Comparison of ENCODE assay signal across 37 cellular contexts in the genomic region with DNA sequence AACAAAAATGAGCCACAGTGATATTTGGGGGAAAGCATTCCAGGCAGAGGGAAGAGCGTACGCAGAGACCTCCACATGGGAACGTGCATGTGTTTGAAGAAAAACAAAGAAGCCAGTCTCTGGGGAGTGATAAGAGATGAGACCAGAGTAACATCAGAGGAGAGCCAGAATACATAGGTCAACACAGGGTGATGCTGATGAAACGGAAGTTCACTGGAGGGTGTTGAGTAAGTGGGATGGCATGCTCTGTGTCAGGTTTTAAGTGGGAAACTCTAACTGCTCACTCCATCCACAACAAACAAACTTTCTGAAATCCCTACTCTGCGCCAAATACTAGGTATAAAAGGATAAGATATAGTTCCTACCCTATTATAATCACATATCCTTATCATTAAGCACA.
DNase-seq lines count a peak whose midpoint lies in the region; ATAC-seq, FAIRE-seq and TF ChIP-seq lines count a peak whose summit lies in the region.
"Had no signal": no experiment of that assay in that cellular context is flagged by ENCODE, and none has a peak within 500 bp of the region (broad histone marks: within the 10 kb centered on the region; RNA-seq: fewer than 3 reads in every experiment).

No MANE protein-coding gene starts in this region.

- H3K27ac ChIP-seq in RWPE2 (ENCODE audit: poor library complexity, severe bottlenecking) (no peak overlapping the region), uterus (no peak overlapping the region), aorta (ENCODE audit: low read depth in 1 of 2, low read length in 2 of 2) (no peak overlapping the region)
- H3K27ac ChIP-seq: A549, heart left ventricle, SK-N-MC, thyroid gland had no signal

- WGBS in aorta, 2 donors, result 68 to 79% methylated on average over 5 of the region's 5 CpGs

- ATAC-seq in RWPE2 (ENCODE audit: low read depth) (0 out of 3 replicates have a peak, but pooled peaks have one; percentile 36), GM19023 (IDR thresholded peaks at IDR 0.05; ENCODE audit: unreplicated experiment) (no peak), aorta (ENCODE audit: low FRiP score) (no peak)
- ATAC-seq: A549, esophagus mucosa, heart left ventricle, sciatic nerve had no signal

- H3K4me1 ChIP-seq in RWPE2 (ENCODE audit: insufficient read depth, poor library complexity, severe bottlenecking) (no peaks in the 10 kb centered on the region), uterus (no peaks in the 10 kb centered on the region), aorta (ENCODE audit: control insufficient read depth in 1 of 2, insufficient read depth in 2 of 2, low read length in 2 of 2) (no peaks in the 10 kb centered on the region)
- H3K4me1 ChIP-seq: A549, BE2C, heart left ventricle, thyroid gland had no signal

- H3K4me3 ChIP-seq in RWPE2 (ENCODE audit: severe bottlenecking) (no peak overlapping the region), fibroblast of mammary gland (ENCODE audit: control insufficient read depth, low read depth, low read length) (no peak overlapping the region), uterus (no peak overlapping the region), aorta (ENCODE audit: low read length in 2 of 2) (no peak overlapping the region)
- H3K4me3 ChIP-seq: A549, heart left ventricle, SK-N-MC, thyroid gland had no signal

- H3K27me3 Mint-ChIP-seq in HFFc6 (ENCODE audit: insufficient read depth), result no peaks in the 10 kb centered on the region
- H3K27me3 Mint-ChIP-seq: dendritic cell treated with granulocyte-macrophage colony-stimulating factor and Interleukin-4, amounts not matched to agents 40 ng/mL and 50 ng/mL, for 4 days; progenitor cell of endocrine pancreas had no signal

- no peak for FAIRE-seq in GM12892 (lab: Jason Lieb, UNC)
- FAIRE-seq: keratinocyte had no signal

- TF ChIP-seq POLR2A in uterus (IDR thresholded peaks at IDR 0.05) (no peak), GM12892 (IDR thresholded peaks at IDR 0.05; ENCODE audit: low read depth, low read length) (no peak)

- H3K9me3 ChIP-seq in RWPE2 (ENCODE audit: severe bottlenecking), result no peaks in the 10 kb centered on the region
- H3K9me3 ChIP-seq in uterus, result no peaks in the 10 kb centered on the region
- no peaks in the 10 kb centered on the region for H3K9me3 ChIP-seq in aorta (ENCODE audit: control insufficient read depth, low read length)
- H3K9me3 ChIP-seq: A549, BE2C, heart left ventricle, thyroid gland had no signal

- H3K4me3 Mint-ChIP-seq in HFFc6, result no peak overlapping the region
- H3K4me3 Mint-ChIP-seq: activated naive CD8-positive, alpha-beta T cell treated with anti-CD3 and anti-CD28 coated beads, Interleukin-2, amount 10 ng/mL, durations not matched to agents 7 days and 5 days; activated T-cell treated with anti-CD3 and anti-CD28 coated beads, Interleukin-2, amount 50 U/mL, for 24 hours; CD8-positive, alpha-beta memory T cell; central memory CD8-positive, alpha-beta T cell; dendritic cell treated with granulocyte-macrophage colony-stimulating factor and Interleukin-4, amounts not matched to agents 40 ng/mL and 50 ng/mL, for 4 days; endodermal cell; mesothelial cell of epicardium; naive B cell had no signal

- peak overlapping the region; percentile 25 for H3K27ac Mint-ChIP-seq in HFFc6
- H3K27ac Mint-ChIP-seq: activated naive CD8-positive, alpha-beta T cell treated with anti-CD3 and anti-CD28 coated beads, Interleukin-2, amount 10 ng/mL, durations not matched to agents 7 days and 5 days; activated T-cell treated with anti-CD3 and anti-CD28 coated beads, Interleukin-2, amount 50 U/mL, for 24 hours; CD8-positive, alpha-beta memory T cell; dendritic cell treated with granulocyte-macrophage colony-stimulating factor and Interleukin-4, amounts not matched to agents 40 ng/mL and 50 ng/mL, for 4 days; endodermal cell; mesothelial cell of epicardium; naive B cell; progenitor cell of endocrine pancreas had no signal

- TF ChIP-seq CTCF in HFFc6 (IDR thresholded peaks at IDR 0.05), result no peak
- TF ChIP-seq CTCF in RWPE2 (IDR thresholded peaks at IDR 0.05; ENCODE audit: poor library complexity, severe bottlenecking), result no peak
- no peak for TF ChIP-seq CTCF in fibroblast of mammary gland (conservative IDR thresholded peaks at IDR 0.05; ENCODE audit: control insufficient read depth, insufficient read depth, low read depth, low read length)
- no peak for TF ChIP-seq CTCF in uterus (IDR thresholded peaks at IDR 0.05)

- no peaks in the 10 kb centered on the region for H3K27me3 ChIP-seq in RWPE2 (ENCODE audit: insufficient read depth, poor library complexity, severe bottlenecking)
- H3K27me3 ChIP-seq in uterus, result no peaks in the 10 kb centered on the region
- no peaks in the 10 kb centered on the region for H3K27me3 ChIP-seq in aorta (ENCODE audit: control insufficient read depth in 1 of 2, insufficient read depth in 2 of 2, low read length in 1 of 2)
- H3K27me3 ChIP-seq: BE2C, thyroid gland had no signal

- DNase-seq in AG08395 (ENCODE audit: low spot score) (peak; percentile 30), HFFc6 (no peak), RWPE2 (ENCODE audit: low spot score) (no peak), fibroblast of mammary gland (ENCODE audit: low read depth) (peak; percentile 72), uterus (no peak), GM12892 (ENCODE audit: insufficient read length) (no peak), aorta (no peak)
- DNase-seq: activated CD4-positive, alpha-beta T cell treated with anti-CD3 and anti-CD28 coated beads, Interleukin-2, amount 50 U/mL, for 1 hour; activated CD4-positive, CD25-positive, alpha-beta regulatory T cell; activated gamma-delta T cell treated with Interleukin-2 at 50 U/mL for 16 hours; activated naive CD8-positive, alpha-beta T cell treated with anti-CD3 and anti-CD28 coated beads, Interleukin-2, amount 10 ng/mL, durations not matched to agents 7 days and 5 days; activated T-cell treated with anti-CD3 and anti-CD28 coated beads, Interleukin-2, amount 50 U/mL, for 24 hours; BE2C; CD8-positive, alpha-beta memory T cell; endodermal cell; foreskin melanocyte; GDM1; H7; heart left ventricle; Karpas-422; MV-4-11; naive B cell; NCI-H1694 treated with DMSO at 0.1 percent for 48 hours; NCI-H82; stimulated activated CD4-positive, alpha-beta T cell treated with anti-CD3 and anti-CD28 coated beads, Interleukin-12 subunit alpha, Interleukin-12 subunit beta, amount 100 ng/mL, for 4 hours; stimulated activated CD4-positive, alpha-beta T cell treated with anti-CD3 and anti-CD28 coated beads, Interleukin-4, amount 100 ng/mL, for 1 hour; thyroid gland had no signal

- intact Hi-C loops in uterus (cut with DNase I; ENCODE audit: low total_unique reads), result no loop called here
- intact Hi-C loops in aorta (cut with DNase I), result no loop called here

- H3K4me1 Mint-ChIP-seq in HFFc6 (ENCODE audit: low read depth), result peaks cover 45% of the 10 kb centered on the region
- H3K4me1 Mint-ChIP-seq: activated naive CD8-positive, alpha-beta T cell treated with anti-CD3 and anti-CD28 coated beads, Interleukin-2, amount 10 ng/mL, durations not matched to agents 7 days and 5 days; CD8-positive, alpha-beta memory T cell; central memory CD8-positive, alpha-beta T cell; endodermal cell; naive B cell had no signal

- H3K36me3 ChIP-seq in RWPE2 (ENCODE audit: low read depth) (no peaks in the 10 kb centered on the region), uterus (no peaks in the 10 kb centered on the region), aorta (ENCODE audit: control insufficient read depth in 1 of 2, insufficient read depth in 2 of 2, low read length in 1 of 2) (no peaks in the 10 kb centered on the region)
- H3K36me3 ChIP-seq: BE2C, heart left ventricle, thyroid gland had no signal

- H3K36me3 Mint-ChIP-seq in HFFc6 (ENCODE audit: low read depth), result no peaks in the 10 kb centered on the region
- H3K36me3 Mint-ChIP-seq: activated naive CD8-positive, alpha-beta T cell treated with anti-CD3 and anti-CD28 coated beads, Interleukin-2, amount 10 ng/mL, durations not matched to agents 7 days and 5 days; CD8-positive, alpha-beta memory T cell; mesothelial cell of epicardium; naive B cell had no signal

- H3K9me3 Mint-ChIP-seq in HFFc6, result no peaks in the 10 kb centered on the region
- H3K9me3 Mint-ChIP-seq: activated naive CD8-positive, alpha-beta T cell treated with anti-CD3 and anti-CD28 coated beads, Interleukin-2, amount 10 ng/mL, durations not matched to agents 7 days and 5 days; activated T-cell treated with anti-CD3 and anti-CD28 coated beads, Interleukin-2, amount 50 U/mL, for 24 hours; central memory CD8-positive, alpha-beta T cell; dendritic cell treated with granulocyte-macrophage colony-stimulating factor and Interleukin-4, amounts not matched to agents 40 ng/mL and 50 ng/mL, for 4 days had no signal

Comparison
In these comparisons a context has a peak if more than half of its experiments do, and no peak if none do; other contexts are left out.
1. DNase-seq: peak in AG08395 (single experiment) and fibroblast of mammary gland (single experiment); none in HFFc6 (single experiment), RWPE2 (single experiment), uterus (0 of 2), GM12892 (single experiment) and aorta (0 of 2).